ENCODE assay signal across 15 cellular contexts in the genomic region with DNA sequence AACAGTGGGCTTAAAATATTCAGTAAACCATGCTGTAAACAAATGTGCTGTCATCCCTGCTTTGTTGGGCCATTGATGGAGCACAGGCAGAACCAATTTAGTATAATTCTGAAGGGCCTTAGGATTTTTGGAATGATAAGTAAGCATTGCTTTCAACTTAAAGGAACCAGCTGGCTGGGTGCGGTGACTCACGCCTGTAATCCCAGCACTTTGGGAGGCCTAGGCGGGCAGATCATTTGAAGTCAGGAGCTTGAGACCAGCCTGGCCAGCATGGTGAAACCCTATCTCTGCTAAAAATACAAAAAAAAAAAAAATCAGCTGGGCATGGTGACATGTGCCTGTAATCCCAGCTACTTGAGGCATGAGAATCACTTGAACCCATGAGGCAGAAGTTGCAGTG. TPM values are rescaled to one million over a fixed set of nuclear protein-coding genes. Genes with fewer than 3 reads are reported as not detected.
"Had no signal": no experiment of that assay in that cellular context is flagged by ENCODE, and none has a peak within 500 bp of the region (broad histone marks: within the 10 kb centered on the region; RNA-seq: fewer than 3 reads in every experiment).

No MANE protein-coding gene starts in this region.

RNA-seq across cellular contexts. Expression of a gene that starts 41.4 kb away (rescaled TPM):
- total RNA-seq: activated B cell treated with CpG ODN at 0.5 μM for 24 hours; activated CD4-positive, alpha-beta memory T cell treated with anti-CD3 and anti-CD28 coated beads, Interleukin-2, amount 10 ng/mL, durations not matched to agents 7 days and 5 days; activated CD4-positive, alpha-beta T cell treated with anti-CD3 and anti-CD28 coated beads, Interleukin-2, amount 10 ng/mL, durations not matched to agents 24 days and 14 days; activated CD4-positive, alpha-beta T cell treated with anti-CD3 and anti-CD28 coated beads, Interleukin-2, amount 10 ng/mL, durations not matched to agents 7 days and 5 days; activated CD8-positive, alpha-beta memory T cell treated with anti-CD3 and anti-CD28 coated beads, Interleukin-2, amount 10 ng/mL, durations not matched to agents 7 days and 5 days; activated CD8-positive, alpha-beta T cell treated with anti-CD3 and anti-CD28 coated beads, Interleukin-2, amount 10 ng/mL, durations not matched to agents 7 days and 5 days; T-helper 1 cell treated with Interleukin-12 subunit alpha and Interleukin-12 subunit beta and Interleukin-4 antibody, amounts not matched to agents 30 ng/mL and 1 ng/mL, for 36 hours had no signal

RNA-seq across cellular contexts. Expression of a gene that starts 41.6 kb away (rescaled TPM):
- total RNA-seq: activated B cell treated with CpG ODN at 0.5 μM for 24 hours; activated CD4-positive, alpha-beta memory T cell treated with anti-CD3 and anti-CD28 coated beads for 36 hours; activated CD4-positive, alpha-beta memory T cell treated with anti-CD3 and anti-CD28 coated beads, Interleukin-2, amount 10 ng/mL, durations not matched to agents 7 days and 5 days; activated CD4-positive, alpha-beta T cell treated with anti-CD3 and anti-CD28 coated beads, Interleukin-2, amount 10 ng/mL, durations not matched to agents 24 days and 14 days; activated CD4-positive, alpha-beta T cell treated with anti-CD3 and anti-CD28 coated beads, Interleukin-2, amount 10 ng/mL, durations not matched to agents 7 days and 5 days; activated CD8-positive, alpha-beta memory T cell treated with anti-CD3 and anti-CD28 coated beads for 36 hours; activated CD8-positive, alpha-beta memory T cell treated with anti-CD3 and anti-CD28 coated beads, Interleukin-2, amount 10 ng/mL, durations not matched to agents 7 days and 5 days; activated CD8-positive, alpha-beta T cell treated with anti-CD3 and anti-CD28 coated beads for 36 hours; activated CD8-positive, alpha-beta T cell treated with anti-CD3 and anti-CD28 coated beads, Interleukin-2, amount 10 ng/mL, durations not matched to agents 7 days and 5 days; T-cell; T-helper 1 cell treated with Interleukin-12 subunit alpha and Interleukin-12 subunit beta and Interleukin-4 antibody, amounts not matched to agents 30 ng/mL and 1 ng/mL, for 36 hours; T-helper 17 cell; T-helper 2 cell treated with Interferon-gamma antibody and Interleukin-4, amounts not matched to agents 100 ng/mL and 5 ng/mL, for 36 hours; WTC11 had no signal

RNA-seq across cellular contexts. Expression of a gene that starts 50.0 kb away (rescaled TPM):
- total RNA-seq: activated B cell treated with CpG ODN at 0.5 μM for 24 hours; activated CD4-positive, alpha-beta memory T cell treated with anti-CD3 and anti-CD28 coated beads for 36 hours; activated CD4-positive, alpha-beta memory T cell treated with anti-CD3 and anti-CD28 coated beads, Interleukin-2, amount 10 ng/mL, durations not matched to agents 7 days and 5 days; activated CD4-positive, alpha-beta T cell treated with anti-CD3 and anti-CD28 coated beads for 36 hours; activated CD4-positive, alpha-beta T cell treated with anti-CD3 and anti-CD28 coated beads, Interleukin-2, amount 10 ng/mL, durations not matched to agents 24 days and 14 days; activated CD4-positive, alpha-beta T cell treated with anti-CD3 and anti-CD28 coated beads, Interleukin-2, amount 10 ng/mL, durations not matched to agents 7 days and 5 days; activated CD8-positive, alpha-beta memory T cell treated with anti-CD3 and anti-CD28 coated beads for 36 hours; activated CD8-positive, alpha-beta memory T cell treated with anti-CD3 and anti-CD28 coated beads, Interleukin-2, amount 10 ng/mL, durations not matched to agents 7 days and 5 days; activated CD8-positive, alpha-beta T cell treated with anti-CD3 and anti-CD28 coated beads for 36 hours; activated CD8-positive, alpha-beta T cell treated with anti-CD3 and anti-CD28 coated beads, Interleukin-2, amount 10 ng/mL, durations not matched to agents 7 days and 5 days; T-cell; T-helper 1 cell treated with Interleukin-12 subunit alpha and Interleukin-12 subunit beta and Interleukin-4 antibody, amounts not matched to agents 30 ng/mL and 1 ng/mL, for 36 hours; T-helper 17 cell; T-helper 2 cell treated with Interferon-gamma antibody and Interleukin-4, amounts not matched to agents 100 ng/mL and 5 ng/mL, for 36 hours; WTC11 had no signal
